In the genomic region with DNA sequence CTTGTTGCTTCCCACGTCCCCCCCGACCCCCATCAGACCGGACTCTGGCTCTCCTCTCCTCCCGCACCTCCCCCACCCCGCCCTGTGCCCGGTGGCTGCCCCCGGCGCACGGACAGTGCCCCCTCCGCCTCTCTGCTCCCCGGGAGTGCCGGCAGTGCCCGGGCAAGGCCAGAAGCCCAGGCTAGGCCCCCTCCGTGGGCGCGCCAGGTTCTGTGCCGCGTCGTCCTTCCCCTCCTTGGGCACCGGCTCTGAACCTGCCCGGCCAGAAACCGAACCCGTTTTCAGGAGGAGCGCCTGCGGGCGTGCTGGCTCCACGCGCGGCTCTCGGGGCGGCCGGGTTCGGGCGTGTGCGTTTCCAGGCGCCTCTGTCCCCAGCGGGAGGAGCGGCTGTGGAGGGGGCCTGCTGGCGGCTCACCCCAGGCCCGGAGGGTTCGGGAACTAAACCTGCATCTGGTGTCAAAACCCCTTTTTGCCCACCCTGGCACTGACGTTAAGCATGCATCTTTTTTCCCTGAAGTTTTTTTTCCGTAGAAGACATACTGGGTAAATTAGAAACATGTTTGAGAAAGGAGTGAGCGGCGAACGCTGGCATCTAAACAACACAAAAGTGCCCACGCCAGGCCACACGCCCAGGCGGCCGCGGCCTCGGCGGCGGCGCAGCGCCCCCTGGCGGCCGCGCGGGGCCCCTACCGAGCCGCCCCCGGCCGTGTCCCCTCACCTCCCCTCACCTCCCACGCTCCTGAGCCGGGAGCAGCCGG, we compare ENCODE assay signal across 8 cellular contexts.
DNase-seq lines count a peak whose midpoint lies in the region; ATAC-seq and TF ChIP-seq lines count a peak whose summit lies in the region.

No MANE protein-coding gene starts in this region.

- peak overlapping the region; percentile 93 for H2AFZ ChIP-seq in parathyroid adenoma

- no peaks in the 10 kb centered on the region for H3K4me1 Mint-ChIP-seq in activated naive CD8-positive, alpha-beta T cell treated with anti-CD3 and anti-CD28 coated beads, Interleukin-2, amount 50 U/mL, for 24 hours

- ATAC-seq in GM19467 (IDR thresholded peaks at IDR 0.05; ENCODE audit: unreplicated experiment): peak; percentile 58
- ATAC-seq in activated naive CD8-positive, alpha-beta T cell treated with anti-CD3 and anti-CD28 coated beads, Interleukin-2, amount 50 U/mL, for 24 hours: peak; percentile 67

- no peak for TF ChIP-seq POLR2A in tibial nerve (IDR thresholded peaks at IDR 0.05)

- H3K27me3 ChIP-seq in parathyroid adenoma (ENCODE audit: control insufficient read depth, insufficient read depth, low read length): no peaks in the 10 kb centered on the region
- no peaks in the 10 kb centered on the region for H3K27me3 ChIP-seq in tibial nerve

- peak overlapping the region; percentile 70 for H3K4me3 Mint-ChIP-seq in activated naive CD8-positive, alpha-beta T cell treated with anti-CD3 and anti-CD28 coated beads, Interleukin-2, amount 50 U/mL, for 24 hours

- 1% methylated on average over 51 to 53 of the region's 67 CpGs for WGBS in tibial nerve, 2 donors

- TF ChIP-seq CTCF in parathyroid adenoma (IDR thresholded peaks at IDR 0.05) (peak; percentile 62), tibial nerve (IDR thresholded peaks at IDR 0.05) (peak; percentile 51 to 99 (median 98))

- H3K9me3 Mint-ChIP-seq in activated naive CD8-positive, alpha-beta T cell treated with anti-CD3 and anti-CD28 coated beads, Interleukin-2, amount 50 U/mL, for 24 hours: no peaks in the 10 kb centered on the region

- H3K79me2 ChIP-seq in parathyroid adenoma: no peaks in the 10 kb centered on the region

- peaks cover 7% of the 10 kb centered on the region for H3K27me3 Mint-ChIP-seq in activated naive CD8-positive, alpha-beta T cell treated with anti-CD3 and anti-CD28 coated beads, Interleukin-2, amount 50 U/mL, for 24 hours

- intact Hi-C loops in cardiac septum (cut with DNase I): loop anchor here (1.0 to 5.0 kb wide), 4 partner anchors 34 to 343 kb away; partner anchors contain the start of gene AFTPH

- peak overlapping the region; percentile 64 for H3K9ac ChIP-seq in parathyroid adenoma

- H3K9me3 ChIP-seq in parathyroid adenoma (ENCODE audit: control insufficient read depth, low read length) (no peaks in the 10 kb centered on the region), tibial nerve (no peaks in the 10 kb centered on the region)

- peak overlapping the region; percentile 98 for H3K4me2 ChIP-seq in parathyroid adenoma (ENCODE audit: low read length)

- H3K36me3 Mint-ChIP-seq in activated naive CD8-positive, alpha-beta T cell treated with anti-CD3 and anti-CD28 coated beads, Interleukin-2, amount 50 U/mL, for 24 hours (ENCODE audit: low read depth): no peaks in the 10 kb centered on the region

- TF ChIP-seq EP300 in tibial nerve (IDR thresholded peaks at IDR 0.05): peak in 1 of 2 donors; percentile 40

- no peak overlapping the region for H3K27ac Mint-ChIP-seq in activated naive CD8-positive, alpha-beta T cell treated with anti-CD3 and anti-CD28 coated beads, Interleukin-2, amount 50 U/mL, for 24 hours

- H3K4me3 ChIP-seq in parathyroid adenoma (ENCODE audit: low read depth, low read length) (peak overlapping the region; percentile 68), tibial nerve (peak overlapping the region; percentile 62 to 75 (median 70))

- peak overlapping the region; percentile 41 for H3K27ac ChIP-seq in parathyroid adenoma
- H3K27ac ChIP-seq in tibial nerve: peak overlapping the region; percentile 77 to 93 (median 88)

- DNase-seq in COR-L47 (lab: John Stamatoyannopoulos, UW) (peak; percentile 43), HuH-7.5 (ENCODE audit: low spot score) (peak; percentile 88), T follicular helper cell (ENCODE audit: low read depth) (peak; percentile 38), cardiac septum (ENCODE audit: low spot score) (peak; percentile 85), tibial nerve (ENCODE audit: low spot score in 2 of 2) (peak in 1 of 2 donors; percentile 57)
- DNase-seq in activated naive CD8-positive, alpha-beta T cell treated with anti-CD3 and anti-CD28 coated beads, Interleukin-2, amount 50 U/mL, for 24 hours: peak; percentile 64

- no peaks in the 10 kb centered on the region for H3K36me3 ChIP-seq in parathyroid adenoma (ENCODE audit: control insufficient read depth, insufficient read depth, low read length)
- H3K36me3 ChIP-seq in tibial nerve: no peaks in the 10 kb centered on the region

- H3K4me1 ChIP-seq in parathyroid adenoma: peaks cover 19% of the 10 kb centered on the region
- peaks cover 0 to 33% (median 8%) of the 10 kb centered on the region in 4 donors for H3K4me1 ChIP-seq in tibial nerve
